ENCODE assay signal across 1 cellular context in genomic region chr19:28601723-28602440, GRCh38.
TF ChIP-seq lines count a peak whose summit lies in the region.

No MANE protein-coding gene starts in this region.

TF ChIP-seq in K562, 482 proteins besides CTCF, POLR2A, EP300 and RAD21 (continued from another document):
- TF ChIP-seq FOXA3 (CRISPR knock-in tag; conservative IDR thresholded peaks at IDR 0.05 in 1 of 2, IDR thresholded peaks at IDR 0.05 in 1 of 2) (no peak), GATA2 (CRISPR knock-in tag; IDR thresholded peaks at IDR 0.05) (peak; percentile 68), CBFA2T3 (IDR thresholded peaks at IDR 0.05) (peak; percentile 14; the same call in 1 of the 2 replicates), ZFX (CRISPR knock-in tag; IDR thresholded peaks at IDR 0.05) (peak; percentile 14; the same call in 1 of the 2 replicates), HDAC3 (IDR thresholded peaks at IDR 0.05; ENCODE audit: borderline replicate concordance, partially characterized antibody) (no peak), ZNF324 (CRISPR knock-in tag; IDR thresholded peaks at IDR 0.05) (no peak), PKNOX1 (IDR thresholded peaks at IDR 0.05) (peak; percentile 16)
